1 cellular context compared by ENCODE assay signal in the genomic region with DNA sequence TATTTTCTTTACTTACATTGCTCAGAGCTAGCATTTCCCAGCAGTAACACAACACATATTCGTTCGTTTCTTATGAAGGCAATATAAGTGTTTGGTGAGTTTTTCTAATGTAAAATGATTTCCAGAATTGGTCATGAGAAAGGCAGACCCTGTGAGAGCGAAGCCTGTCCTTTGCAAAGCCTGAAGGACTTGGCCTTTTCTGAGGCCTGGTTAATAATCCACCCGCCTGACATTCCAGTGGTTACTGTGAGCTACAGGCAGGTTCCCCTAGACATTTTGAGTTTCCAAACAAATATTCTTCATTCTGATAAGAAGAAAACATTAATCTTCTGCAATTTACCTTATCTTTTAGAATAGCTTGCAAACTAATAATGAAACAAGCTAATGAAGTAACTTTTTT.
TF ChIP-seq lines count a peak whose summit lies in the region.

No MANE protein-coding gene starts in this region.

TF ChIP-seq in HCT116, 20 proteins besides CTCF, POLR2A, EP300 and RAD21 (continued from another document):
- no peak for TF ChIP-seq REST (IDR thresholded peaks at IDR 0.05; ENCODE audit: low read depth)
- TF ChIP-seq ZNF274 (IDR thresholded peaks at IDR 0.05; ENCODE audit: low read depth, low read length) = no peak
- TF ChIP-seq SRF (IDR thresholded peaks at IDR 0.05; ENCODE audit: low read depth) = no peak
- no peak for TF ChIP-seq FOSL1 (IDR thresholded peaks at IDR 0.05; ENCODE audit: low read depth)
- TF ChIP-seq, protein P1, sequence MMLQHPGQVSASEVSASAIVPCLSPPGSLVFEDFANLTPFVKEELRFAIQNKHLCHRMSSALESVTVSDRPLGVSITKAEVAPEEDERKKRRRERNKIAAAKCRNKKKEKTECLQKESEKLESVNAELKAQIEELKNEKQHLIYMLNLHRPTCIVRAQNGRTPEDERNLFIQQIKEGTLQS (IDR thresholded peaks at IDR 0.05) = no peak
- TF ChIP-seq, protein P2, sequence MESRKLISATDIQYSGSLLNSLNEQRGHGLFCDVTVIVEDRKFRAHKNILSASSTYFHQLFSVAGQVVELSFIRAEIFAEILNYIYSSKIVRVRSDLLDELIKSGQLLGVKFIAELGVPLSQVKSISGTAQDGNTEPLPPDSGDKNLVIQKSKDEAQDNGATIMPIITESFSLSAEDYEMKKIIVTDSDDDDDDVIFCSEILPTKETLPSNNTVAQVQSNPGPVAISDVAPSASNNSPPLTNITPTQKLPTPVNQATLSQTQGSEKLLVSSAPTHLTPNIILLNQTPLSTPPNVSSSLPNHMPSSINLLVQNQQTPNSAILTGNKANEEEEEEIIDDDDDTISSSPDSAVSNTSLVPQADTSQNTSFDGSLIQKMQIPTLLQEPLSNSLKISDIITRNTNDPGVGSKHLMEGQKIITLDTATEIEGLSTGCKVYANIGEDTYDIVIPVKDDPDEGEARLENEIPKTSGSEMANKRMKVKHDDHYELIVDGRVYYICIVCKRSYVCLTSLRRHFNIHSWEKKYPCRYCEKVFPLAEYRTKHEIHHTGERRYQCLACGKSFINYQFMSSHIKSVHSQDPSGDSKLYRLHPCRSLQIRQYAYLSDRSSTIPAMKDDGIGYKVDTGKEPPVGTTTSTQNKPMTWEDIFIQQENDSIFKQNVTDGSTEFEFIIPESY (IDR thresholded peaks at IDR 0.05; ENCODE audit: extremely low read depth, insufficient replicate concordance, low read length) = no peak
- no peak for TF ChIP-seq POLR2AphosphoS5 (IDR thresholded peaks at IDR 0.05; ENCODE audit: low read depth, low read length)
- TF ChIP-seq TCF7L2 (IDR thresholded peaks at IDR 0.05; ENCODE audit: borderline replicate concordance, extremely low read depth, insufficient read depth, insufficient read length) = no peak
- TF ChIP-seq SP1 (IDR thresholded peaks at IDR 0.05; ENCODE audit: low read depth) = no peak
- TF ChIP-seq CBX3 (IDR thresholded peaks at IDR 0.05; ENCODE audit: low read depth) = no peak
- TF ChIP-seq, protein P3, sequence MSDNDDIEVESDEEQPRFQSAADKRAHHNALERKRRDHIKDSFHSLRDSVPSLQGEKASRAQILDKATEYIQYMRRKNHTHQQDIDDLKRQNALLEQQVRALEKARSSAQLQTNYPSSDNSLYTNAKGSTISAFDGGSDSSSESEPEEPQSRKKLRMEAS (IDR thresholded peaks at IDR 0.05) = no peak
- TF ChIP-seq ELF1 (IDR thresholded peaks at IDR 0.05; ENCODE audit: borderline replicate concordance, low read depth) = no peak
- TF ChIP-seq YY1 (IDR thresholded peaks at IDR 0.05; ENCODE audit: extremely low read depth, insufficient replicate concordance, low read depth, low read length) = no peak
- no peak for TF ChIP-seq SIN3A (IDR thresholded peaks at IDR 0.05; ENCODE audit: low read depth)
- no peak for TF ChIP-seq CEBPB (IDR thresholded peaks at IDR 0.05; ENCODE audit: low read depth)
